Comparison of ENCODE assay signal across 8 cellular contexts in genomic region chr5:121968910-121969607, GRCh38. TPM values are rescaled to one million over a fixed set of nuclear protein-coding genes. Genes with fewer than 3 reads are reported as not detected.
DNase-seq lines count a peak whose midpoint lies in the region; ATAC-seq, FAIRE-seq and TF ChIP-seq lines count a peak whose summit lies in the region.

No MANE protein-coding gene starts in this region.

- TF ChIP-seq EP300 in GM12878 (IDR thresholded peaks at IDR 0.05; ENCODE audit: borderline replicate concordance in 1 of 2, control insufficient read depth in 1 of 2, low read depth in 2 of 2, low read length in 2 of 2), result no peak

- no TSS peak for BruUV-seq in GM12878 (replicated peaks; lab: Mats Ljungman, UMichigan)

- H3K79me2 ChIP-seq in GM12878 (ENCODE audit: control insufficient read depth, insufficient read depth, low read length), result peaks cover 47% of the 10 kb centered on the region

- H4K20me1 ChIP-seq in GM12878 (ENCODE audit: control insufficient read depth, insufficient read depth), result peaks cover 4% of the 10 kb centered on the region; the same call in 1 of the 2 replicates

- FAIRE-seq in GM12878 (lab: Jason Lieb, UNC), result peak; percentile 13

- POLR2A ChIA-PET in GM12878 (lab: Charles Lee), result interaction anchor here (0.6 to 0.9 kb wide), 3 partner anchors 16 to 445 kb away, joined by 4 to 5 read pairs (median 4); no protein-coding TSS in a partner anchor

- WGBS in GM12878 (ENCODE audit: insufficient coverage, insufficient replicate concordance, low lambda C conversion rate, missing lambda C conversion rate), result 53% methylated on average over 3 of the region's 3 CpGs

- H3K4me1 ChIP-seq in GM12878 (ENCODE audit: control insufficient read depth, insufficient read depth, low read length), result peaks cover 3% of the 10 kb centered on the region; the same call in 1 of the 2 replicates

- no peak overlapping the region for H3K9ac ChIP-seq in GM12878 (ENCODE audit: control insufficient read depth, insufficient read depth, low read length)

- H3K4me2 ChIP-seq in GM12878 (ENCODE audit: control insufficient read depth, insufficient read depth), result peak overlapping the region; percentile 28

- peak; percentile 57 for ATAC-seq in HG03066 (IDR thresholded peaks at IDR 0.05; ENCODE audit: low read depth, unreplicated experiment)
- peak; percentile 60 for ATAC-seq in GM12878

- no peak overlapping the region for H2AFZ ChIP-seq in GM12878 (ENCODE audit: control insufficient read depth, low read depth, low read length)

- DNase-seq in COLO829 (ENCODE audit: low spot score) (peak; percentile 37), GM12878 (ENCODE audit: low read depth, low spot score) (no peak), lung microvascular endothelial cell (ENCODE audit: low read depth in 2 of 2) (peak; percentile 29 to 99), GM19238 (ENCODE audit: insufficient read length, low spot score) (no peak), NCI-H526 treated with DMSO at 0.1 percent for 48 hours (lab: John Stamatoyannopoulos, UW) (no peak), posterior vena cava (ENCODE audit: low spot score) (no peak)
- no peak for DNase-seq in stimulated activated naive CD4-positive, alpha-beta T cell treated with Interleukin-2 at 50 U/mL for 16 hours (lab: John Stamatoyannopoulos, UW)

- TF ChIP-seq CTCF in GM12878 (IDR thresholded peaks at IDR 0.05 in 2 of 3, conservative IDR thresholded peaks at IDR 0.05 in 1 of 3; ENCODE audit: control insufficient read depth in 2 of 3, extremely low read depth in 1 of 3, insufficient read depth in 1 of 3, low read depth in 3 of 3, low read length in 3 of 3), result no peak

- no peak overlapping the region for H3K4me3 ChIP-seq in GM12878

- CTCF ChIA-PET in GM12878 (lab: Yijun Ruan, JAX), result interaction anchor here (0.6 to 2.4 kb wide), 12 partner anchors 10 to 1526 kb away, joined by 3 to 15 read pairs (median 4); no protein-coding TSS in a partner anchor

- SMC1A ChIA-PET in GM12878 (lab: Charles Lee; ENCODE audit: uncharacterized antibody, unreplicated experiment), result interaction anchor here (0.8 to 1.9 kb wide), 9 partner anchors 13 to 195 kb away, joined by 3 to 11 read pairs (median 4); no protein-coding TSS in a partner anchor

- H3K27ac ChIP-seq in GM12878 (ENCODE audit: control insufficient read depth, insufficient read depth), result no peak overlapping the region

- no peak for TF ChIP-seq POLR2A in GM12878 (IDR thresholded peaks at IDR 0.05; ENCODE audit: low read depth, low read length)

- TF ChIP-seq RAD21 in GM12878 (IDR thresholded peaks at IDR 0.05; ENCODE audit: insufficient read depth, low read depth, low read length), result no peak

- in situ Hi-C loops in GM12878 (cut with MboI), result no loop called here

- intact Hi-C loops in GM12878 (cut with micrococcal nuclease; ENCODE audit: unreplicated experiment), result loop anchor here (10.0 kb wide), 1 partner anchor 446 kb away; no protein-coding TSS in a partner anchor
- intact Hi-C loops in posterior vena cava (cut with DNase I), result loop anchor here in 1 of 2 donors (10.0 kb wide), 1 partner anchor 106 kb away; the partner anchor contains the start of gene LOX

- RAD21 ChIA-PET in GM12878 (lab: Charles Lee; ENCODE audit: unreplicated experiment), result interaction anchor here (1.0 to 1.6 kb wide), 5 partner anchors 7 to 133 kb away, joined by 3 to 12 read pairs (median 3); partner anchors contain the start of gene SRFBP1

- no peaks in the 10 kb centered on the region; the same call in 2 of the 3 replicates for H3K9me3 ChIP-seq in GM12878 (replicated peaks; ENCODE audit: control insufficient read depth, insufficient read depth, low read length)

- peaks cover 0 to 3% of the 10 kb centered on the region in 2 experiments; a peak in 1 of 4 replicates for H3K36me3 ChIP-seq in GM12878 (ENCODE audit: control insufficient read depth in 2 of 2, insufficient read depth in 2 of 2, low read length in 1 of 2)

- H3K27me3 ChIP-seq in GM12878 (replicated peaks in 1 of 2; ENCODE audit: control insufficient read depth in 2 of 2, insufficient read depth in 2 of 2, low read length in 1 of 2), result no peaks in the 10 kb centered on the region

TF ChIP-seq in GM12878, 131 proteins besides CTCF, POLR2A, EP300 and RAD21:
- TF ChIP-seq CHD1 (IDR thresholded peaks at IDR 0.05; ENCODE audit: low read depth, low read length) (no peak), POLR2AphosphoS2 (IDR thresholded peaks at IDR 0.05; ENCODE audit: low read depth, low read length) (no peak), POU2F2 (IDR thresholded peaks at IDR 0.05; ENCODE audit: borderline replicate concordance, low read depth, low read length) (peak; percentile 47; the same call in 1 of the 3 replicates), ATF7 (IDR thresholded peaks at IDR 0.05; ENCODE audit: low read depth) (peak; percentile 69), RUNX3 (IDR thresholded peaks at IDR 0.05; ENCODE audit: low read length) (peak; percentile 37; the same call in 1 of the 2 replicates), RFX5 (IDR thresholded peaks at IDR 0.05; ENCODE audit: low read depth, low read length) (no peak)

RNA-seq across cellular contexts. Expression of gene SRFBP1, which starts 7.3 kb away (rescaled TPM):
- 27.7 and 32.0 TPM in 2 replicates for total RNA-seq in GM12878 (2013; cell fraction: nucleolus; rRNA removed)
- total RNA-seq in GM12878 (2014; rRNA removed) (13.0 and 15.1 TPM in 2 replicates), GM12878 (2014; rRNA removed; fragmentation: Illumina TruSeq; extraction: Trizol) (25.3 and 26.0 TPM in 2 replicates), GM12878 (2021) (12.1 and 13.0 TPM in 2 replicates), lung microvascular endothelial cell (11.1 and 20.0 TPM in 2 replicates), posterior vena cava (10 to 100 TPM; 11.0 to 13.4 TPM)
- 3.5 TPM for polyA plus RNA-seq in GM12878 (2011; ENCODE audit: low read depth)
- polyA plus RNA-seq in GM12878 (2011; rRNA removed) (8.5 and 14.8 TPM in 2 replicates), GM12878 (2014; fragmentation: Illumina TruSeq; extraction: Trizol) (14.3 and 18.6 TPM in 2 replicates), GM12878 (2014; fragmentation: Nextera tagmentation; extraction: Ambion mirVana) (10 to 100 TPM; 11.4 to 19.2 TPM), GM12878 (2014; rRNA removed) (6.3 and 8.9 TPM in 2 replicates), GM12878 (2016; fragmentation: Nextera tagmentation; extraction: Ambion mirVana) (10 to 100 TPM; 16.0 to 18.2 TPM)
- polyA plus RNA-seq in GM12878 (2011; cell fraction: cytosol; rRNA removed), result 3.5 and 4.3 TPM in 2 replicates
- polyA plus RNA-seq in GM12878 (2011; cell fraction: nucleus; rRNA removed), result 2.9 and 4.1 TPM in 2 replicates
- 4.9 and 5.2 TPM in 2 replicates for polyA plus RNA-seq in GM12878 (2012)
- 3.4 and 4.2 TPM in 2 replicates for polyA minus RNA-seq in GM12878 (2011; rRNA and poly(A)+ RNA removed)
- polyA minus RNA-seq in GM12878 (2011; cell fraction: cytosol; rRNA and poly(A)+ RNA removed), result 4.4 and 6.5 TPM in 2 replicates
- polyA minus RNA-seq in GM12878 (2011; cell fraction: nucleus; rRNA and poly(A)+ RNA removed), result 4.6 and 7.0 TPM in 2 replicates

Comparison
In these comparisons a context has a peak if more than half of its experiments do, and no peak if none do; other contexts are left out.
1. DNase-seq: peak in COLO829 (single experiment) and lung microvascular endothelial cell (2 of 2); none in GM12878 (single experiment), GM19238 (single experiment), NCI-H526 treated with DMSO at 0.1 percent for 48 hours (single experiment), posterior vena cava (single experiment) and stimulated activated naive CD4-positive, alpha-beta T cell treated with Interleukin-2 at 50 U/mL for 16 hours (single experiment).